8 cellular contexts compared by ENCODE assay signal in the genomic region with DNA sequence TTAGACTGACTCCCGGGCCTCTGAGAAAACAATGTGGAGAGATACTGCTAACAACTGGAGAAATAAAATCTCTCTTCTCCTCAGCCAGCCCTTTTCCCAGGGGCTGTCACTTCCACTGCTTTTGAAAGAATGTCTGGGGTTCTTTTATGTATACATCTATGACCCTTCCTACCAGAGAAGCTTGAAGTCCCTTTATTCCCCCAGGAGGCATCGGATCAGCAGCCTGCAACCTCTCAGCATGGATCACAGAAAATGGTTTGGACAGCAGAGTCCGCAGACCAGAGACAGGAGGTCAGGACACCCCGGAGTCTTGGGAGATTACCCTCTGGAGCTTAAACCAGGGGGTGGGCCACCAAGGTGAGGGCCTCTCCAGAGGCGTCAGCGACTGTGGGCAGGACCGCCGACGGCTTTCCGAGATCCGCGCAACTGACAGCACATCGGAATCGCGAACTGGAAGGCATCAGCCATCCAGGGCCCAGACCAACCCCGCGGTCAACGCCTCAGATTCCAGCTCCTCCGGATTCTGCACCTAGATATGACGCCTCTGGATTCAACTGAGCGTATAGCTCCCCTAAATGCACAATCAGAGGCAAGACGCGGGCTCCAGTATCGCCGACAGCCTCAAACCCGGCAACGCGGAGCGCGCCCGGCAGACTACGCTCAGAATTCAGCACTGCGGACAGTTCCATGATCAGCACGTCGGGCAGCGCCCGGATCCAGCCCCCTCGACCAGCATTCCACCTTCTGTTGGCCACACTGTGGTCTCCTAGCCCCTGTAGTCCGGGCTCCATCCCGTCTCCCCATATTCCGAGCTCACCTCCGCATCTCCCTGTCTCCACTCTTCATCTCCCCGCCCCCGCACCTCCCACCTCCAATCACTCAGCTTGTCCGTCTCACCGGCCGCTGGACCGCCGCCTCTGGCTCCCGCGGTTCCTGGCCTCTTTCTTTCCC. TPM values are rescaled to one million over a fixed set of nuclear protein-coding genes. Genes with fewer than 3 reads are reported as not detected.
A peak's percentile ranks its signal among the peaks of the same experiment; 100 is the strongest.
DNase-seq lines count a peak whose midpoint lies in the region; ATAC-seq lines count a peak whose summit lies in the region.

No MANE protein-coding gene starts in this region.

- H3K27me3 ChIP-seq in iPS-15b (ENCODE audit: control insufficient read depth, insufficient read depth, low read length): peaks cover 85% of the 10 kb centered on the region

- peak; percentile 37 to 65 for ATAC-seq in activated T-cell treated with anti-CD3 and anti-CD28 coated beads, Interleukin-2, amount 50 U/mL, for 4 hours
- ATAC-seq in HG03521 (IDR thresholded peaks at IDR 0.05; ENCODE audit: unreplicated experiment): no peak

- DNase-seq in CD1c-positive myeloid dendritic cell (ENCODE audit: extremely low spot score) (peak; percentile 34), HuH-7 (ENCODE audit: low spot score) (peak; percentile 83), NCI-H187 treated with DMSO at 0.1 percent for 48 hours (lab: John Stamatoyannopoulos, UW) (no peak), NCI-H774 (lab: John Stamatoyannopoulos, UW) (no peak)
- DNase-seq in activated T-cell treated with anti-CD3 and anti-CD28 coated beads, Interleukin-2, amount 50 U/mL, for 4 hours: no peak
- DNase-seq in stimulated activated naive CD4-positive, alpha-beta T cell treated with Interleukin-2 at 50 U/mL for 16 hours (lab: John Stamatoyannopoulos, UW): peak; percentile 9

- H3K27me3 Mint-ChIP-seq in activated T-cell treated with anti-CD3 and anti-CD28 coated beads, Interleukin-2, amount 50 U/mL, for 4 hours (ENCODE audit: low read depth): peaks cover 75% of the 10 kb centered on the region

- no peaks in the 10 kb centered on the region for H3K36me3 ChIP-seq in iPS-15b (ENCODE audit: control insufficient read depth, insufficient read depth, low read length)

- H3K4me1 ChIP-seq in iPS-15b (ENCODE audit: control insufficient read depth, insufficient read depth, low read length): peaks cover 9% of the 10 kb centered on the region

- H3K4me1 Mint-ChIP-seq in activated T-cell treated with anti-CD3 and anti-CD28 coated beads, Interleukin-2, amount 50 U/mL, for 4 hours (ENCODE audit: low read depth): peaks cover 14% of the 10 kb centered on the region

- H3K9me3 ChIP-seq in iPS-15b (ENCODE audit: control insufficient read depth, insufficient read depth, low read length): no peaks in the 10 kb centered on the region

- H3K9ac ChIP-seq in iPS-15b (ENCODE audit: low read depth, low read length): no peak overlapping the region

- H3K4me3 Mint-ChIP-seq in activated T-cell treated with anti-CD3 and anti-CD28 coated beads, Interleukin-2, amount 50 U/mL, for 4 hours: no peak overlapping the region

- H3K4me3 ChIP-seq in iPS-15b (ENCODE audit: low read depth, low read length): peak overlapping the region; percentile 56

- no peaks in the 10 kb centered on the region for H3K36me3 Mint-ChIP-seq in activated T-cell treated with anti-CD3 and anti-CD28 coated beads, Interleukin-2, amount 50 U/mL, for 4 hours (ENCODE audit: insufficient read depth)

- H3K9me3 Mint-ChIP-seq in activated T-cell treated with anti-CD3 and anti-CD28 coated beads, Interleukin-2, amount 50 U/mL, for 4 hours: no peaks in the 10 kb centered on the region

RNA-seq across cellular contexts. Expression of gene EPHA10, which starts 0.9 kb away (rescaled TPM):
- total RNA-seq in activated T-cell treated with anti-CD3 and anti-CD28 coated beads, Interleukin-2, amount 50 U/mL, for 4 hours: under 1 TPM; 0.13 to 0.71 (median 0.27) TPM

RNA-seq across cellular contexts. Expression of gene MANEAL, which starts 29.6 kb away (rescaled TPM):
- total RNA-seq in activated T-cell treated with anti-CD3 and anti-CD28 coated beads, Interleukin-2, amount 50 U/mL, for 4 hours: 1 to 10 TPM; 4.0 to 5.0 (median 4.7) TPM

RNA-seq across cellular contexts. Expression of gene C1orf122, which starts 43.5 kb away (rescaled TPM):
- total RNA-seq in activated T-cell treated with anti-CD3 and anti-CD28 coated beads, Interleukin-2, amount 50 U/mL, for 4 hours: 10 to 100 TPM; 54.0 to 59.2 (median 56.3) TPM

RNA-seq across cellular contexts. Expression of gene YRDC, which starts 43.9 kb away (rescaled TPM):
- total RNA-seq in activated T-cell treated with anti-CD3 and anti-CD28 coated beads, Interleukin-2, amount 50 U/mL, for 4 hours: 100 to 1,000 TPM; 178 to 187 (median 178) TPM

Comparison
In these comparisons a context has a peak if more than half of its experiments do, and no peak if none do; other contexts are left out.
1. DNase-seq: peak in CD1c-positive myeloid dendritic cell (single experiment), HuH-7 (single experiment) and stimulated activated naive CD4-positive, alpha-beta T cell treated with Interleukin-2 at 50 U/mL for 16 hours (single experiment); none in activated T-cell treated with anti-CD3 and anti-CD28 coated beads, Interleukin-2, amount 50 U/mL, for 4 hours (single experiment), NCI-H187 treated with DMSO at 0.1 percent for 48 hours (single experiment) and NCI-H774 (single experiment).